In the genomic region with DNA sequence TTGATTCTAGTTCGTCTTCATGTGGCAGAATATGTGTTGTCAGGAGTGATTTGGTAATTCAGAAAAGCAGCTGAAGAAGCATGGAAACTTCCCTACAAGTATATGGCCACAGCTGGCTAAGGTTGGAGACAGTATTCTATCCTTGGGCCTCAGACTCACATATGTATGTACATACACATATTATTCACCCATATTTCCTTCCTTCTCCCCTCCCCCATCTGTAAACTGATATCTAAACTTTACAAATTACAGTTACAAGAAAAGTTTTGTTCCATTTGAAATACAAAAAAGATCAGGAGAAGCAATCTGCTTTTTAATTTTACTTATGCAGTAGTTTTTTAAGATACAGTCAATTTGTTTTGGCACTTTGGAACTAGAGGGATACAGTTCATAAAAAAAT, we compare ENCODE assay signal across 8 cellular contexts. TPM values are rescaled to one million over a fixed set of nuclear protein-coding genes. Genes with fewer than 3 reads are reported as not detected.
A peak's percentile ranks its signal among the peaks of the same experiment; 100 is the strongest.
DNase-seq lines count a peak whose midpoint lies in the region; ATAC-seq and TF ChIP-seq lines count a peak whose summit lies in the region.

No MANE protein-coding gene starts in this region.

- H3K79me2 ChIP-seq in Loucy (ENCODE audit: insufficient read depth, low read length), result peaks cover 81% of the 10 kb centered on the region

- H4K20me1 ChIP-seq in Loucy (ENCODE audit: insufficient read depth, low read length, poor library complexity, severe bottlenecking), result peaks cover 66% of the 10 kb centered on the region

- no peaks in the 10 kb centered on the region for H3K9me3 ChIP-seq in Loucy (ENCODE audit: insufficient read depth, low read depth, low read length)

- peak overlapping the region; percentile 89 for H3K4me3 ChIP-seq in Loucy (ENCODE audit: low read length, poor library complexity, severe bottlenecking)

- peaks cover 58% of the 10 kb centered on the region for H3K4me1 Mint-ChIP-seq in central memory CD8-positive, alpha-beta T cell
- peaks cover 56% of the 10 kb centered on the region for H3K4me1 Mint-ChIP-seq in neural crest cell

- H3K9me2 ChIP-seq in Loucy (replicated peaks; ENCODE audit: low read depth, low read length), result no peaks in the 10 kb centered on the region

- no peaks in the 10 kb centered on the region for H3K27me3 Mint-ChIP-seq in central memory CD8-positive, alpha-beta T cell
- peaks cover 5% of the 10 kb centered on the region for H3K27me3 Mint-ChIP-seq in neural crest cell (ENCODE audit: low read depth)

- H3K4me3 Mint-ChIP-seq in central memory CD8-positive, alpha-beta T cell, result peak overlapping the region; percentile 97
- H3K4me3 Mint-ChIP-seq in neural crest cell, result peak overlapping the region; percentile 100

- H3K36me3 ChIP-seq in Loucy (ENCODE audit: insufficient read depth, low read length), result 0 out of 2 replicates have a peak, but pooled peaks cover 8% of the 10 kb centered on the region

- H2AFZ ChIP-seq in Loucy (ENCODE audit: low read length), result no peak overlapping the region

- no peak for ATAC-seq in central memory CD8-positive, alpha-beta T cell (replicated peaks; ENCODE audit: extremely low read depth, poor library complexity, severe bottlenecking)
- no peak for ATAC-seq in HG02970 (IDR thresholded peaks at IDR 0.05; ENCODE audit: low FRiP score, unreplicated experiment)
- no peak for ATAC-seq in GM18907 (IDR thresholded peaks at IDR 0.05; ENCODE audit: unreplicated experiment)

- peaks cover 4% of the 10 kb centered on the region for H3K27me3 ChIP-seq in Loucy (ENCODE audit: insufficient read depth, low read length, poor library complexity, severe bottlenecking)

- peak overlapping the region; percentile 100 for H3K9ac ChIP-seq in Loucy (ENCODE audit: low read depth, low read length, poor library complexity, severe bottlenecking)

- peak overlapping the region; percentile 98 for H3K27ac Mint-ChIP-seq in central memory CD8-positive, alpha-beta T cell (ENCODE audit: low read depth)
- H3K27ac Mint-ChIP-seq in neural crest cell (ENCODE audit: unreplicated experiment), result no peak overlapping the region

- H3K4me2 ChIP-seq in Loucy (ENCODE audit: low read depth, low read length, poor library complexity, severe bottlenecking), result peak overlapping the region; percentile 95

- DNase-seq in EL (peak; percentile 34), neural crest cell (ENCODE audit: low read depth, low spot score) (no peak), NCI-H146 (lab: John Stamatoyannopoulos, UW) (no peak), SHP77 treated with DMSO at 0.1 percent for 48 hours (lab: John Stamatoyannopoulos, UW) (no peak)
- no peak for DNase-seq in central memory CD8-positive, alpha-beta T cell (ENCODE audit: low spot score in 2 of 2)

- TF ChIP-seq CTCF in Loucy (conservative IDR thresholded peaks at IDR 0.05; ENCODE audit: low read length) (no peak), neural crest cell (conservative IDR thresholded peaks at IDR 0.05) (no peak)

- H3F3A ChIP-seq in Loucy (ENCODE audit: low read depth), result peaks cover 8% of the 10 kb centered on the region

- H3K9me3 Mint-ChIP-seq in central memory CD8-positive, alpha-beta T cell, result no peaks in the 10 kb centered on the region
- H3K9me3 Mint-ChIP-seq in neural crest cell, result no peaks in the 10 kb centered on the region

- H3K36me3 Mint-ChIP-seq in central memory CD8-positive, alpha-beta T cell (ENCODE audit: insufficient read depth), result peaks cover 33% of the 10 kb centered on the region
- peaks cover 24% of the 10 kb centered on the region for H3K36me3 Mint-ChIP-seq in neural crest cell (ENCODE audit: low read depth)

- peaks cover 68% of the 10 kb centered on the region for H3K4me1 ChIP-seq in Loucy (ENCODE audit: insufficient read depth, low read length, poor library complexity, severe bottlenecking)

RNA-seq across cellular contexts. Expression of gene SP3, which starts 3.1 kb away (rescaled TPM):
- total RNA-seq in neural crest cell, result 99.5 and 105 TPM in 2 replicates
